In genomic region chr4:52861879-52862604, GRCh38 we compare ENCODE assay signal across 8 cellular contexts. TPM values are rescaled to one million over a fixed set of nuclear protein-coding genes. Genes with fewer than 3 reads are reported as not detected.
A peak's percentile ranks its signal among the peaks of the same experiment; 100 is the strongest.
DNase-seq lines count a peak whose midpoint lies in the region; ATAC-seq, FAIRE-seq and TF ChIP-seq lines count a peak whose summit lies in the region.

Gene RASL11B, plus strand, starts transcription at chr4:52862317. Its CDS starts 191 bp downstream, at chr4:52862508.

- DNase-seq in A549 (ENCODE audit: low read depth in 1 of 2, low spot score in 1 of 2) (peak; percentile 40 to 72), NCI-H2196 treated with DMSO at 0.1 percent for 48 hours (lab: John Stamatoyannopoulos, UW; ENCODE audit: unreplicated experiment) (peak; percentile 18), dedifferentiated amniotic fluid mesenchymal stem cell (ENCODE audit: extremely low spot score) (peak; percentile 35)
- peak; percentile 82 for DNase-seq in activated CD4-positive, alpha-beta T cell treated with anti-CD3 and anti-CD28 coated beads, Interleukin-2, amount 10 ng/mL, durations not matched to agents 7 days and 5 days
- DNase-seq in stimulated activated CD4-positive, alpha-beta T cell treated with anti-CD3 and anti-CD28 coated beads, Interleukin-2, amount 100 ng/mL, for 4 hours (ENCODE audit: low read depth): peak; percentile 79

- H3K4me1 Mint-ChIP-seq in activated CD4-positive, alpha-beta T cell treated with anti-CD3 and anti-CD28 coated beads, Interleukin-2, amount 10 ng/mL, durations not matched to agents 7 days and 5 days: peaks cover 10% of the 10 kb centered on the region

- no peaks in the 10 kb centered on the region for H3K4me1 ChIP-seq in A549
- H3K4me1 ChIP-seq in liver (ENCODE audit: control insufficient read depth in 4 of 4, insufficient read depth in 4 of 4, low read length in 3 of 4): peaks cover 0 to 18% (median 9%) of the 10 kb centered on the region in 4 donors

- no peak within 1 kb of the TSS for H3K9ac ChIP-seq in liver (ENCODE audit: low read depth in 1 of 2, low read length in 2 of 2)

- TF ChIP-seq CTCF in A549 (IDR thresholded peaks at IDR 0.05) (no peak), liver (IDR thresholded peaks at IDR 0.05; ENCODE audit: low read depth, low read length, missing input control) (peak; percentile 29)

- H3K27ac ChIP-seq in A549 (peak within 1 kb of the TSS in 1 of 2 experiments; percentile 85; a peak in 3 of 6 replicates), liver (ENCODE audit: low read depth in 1 of 2, low read length in 2 of 2) (no peak within 1 kb of the TSS)

- H3K36me3 Mint-ChIP-seq in activated CD4-positive, alpha-beta T cell treated with anti-CD3 and anti-CD28 coated beads, Interleukin-2, amount 10 ng/mL, durations not matched to agents 7 days and 5 days (ENCODE audit: low read depth): no peaks in the 10 kb centered on the region

- no peaks in the 10 kb centered on the region for H3K36me3 ChIP-seq in liver (ENCODE audit: control insufficient read depth in 4 of 4, insufficient read depth in 3 of 4, low read depth in 1 of 4, low read length in 3 of 4)

- peak; percentile 13; the same call in 1 of the 2 replicates for TF ChIP-seq POLR2A in A549 (IDR thresholded peaks at IDR 0.05; ENCODE audit: low read length)

- peak; percentile 97 to 99 for ATAC-seq in A549
- peak; percentile 94 for ATAC-seq in GM18858 (IDR thresholded peaks at IDR 0.05; ENCODE audit: unreplicated experiment)
- peak; percentile 99 for ATAC-seq in HG03066 (IDR thresholded peaks at IDR 0.05; ENCODE audit: low read depth, unreplicated experiment)

- H3K4me2 ChIP-seq in A549: peak within 1 kb of the TSS; percentile 93

- H3K4me3 ChIP-seq in A549: peak within 1 kb of the TSS; percentile 56
- peak within 1 kb of the TSS; percentile 11 to 65 (median 58) for H3K4me3 ChIP-seq in liver (ENCODE audit: low read depth in 1 of 3, low read length in 3 of 3)

- CTCF ChIA-PET in A549 (lab: Yijun Ruan, JAX): no interaction called here
- CTCF ChIA-PET in activated CD4-positive, alpha-beta T cell treated with anti-CD3 and anti-CD28 coated beads, Interleukin-2, amount 10 ng/mL, durations not matched to agents 7 days and 5 days (lab: Charles Lee): interaction anchor here (0.8 to 1.1 kb wide), 2 partner anchors 14 to 16 kb away, joined by 3 read pairs; no protein-coding TSS in a partner anchor

- no peak for FAIRE-seq in A549 (lab: Jason Lieb, UNC)

- H3K9me3 Mint-ChIP-seq in activated CD4-positive, alpha-beta T cell treated with anti-CD3 and anti-CD28 coated beads, Interleukin-2, amount 10 ng/mL, durations not matched to agents 7 days and 5 days: peaks cover 11% of the 10 kb centered on the region

- peak within 1 kb of the TSS; percentile 70 for H3K4me3 Mint-ChIP-seq in activated CD4-positive, alpha-beta T cell treated with anti-CD3 and anti-CD28 coated beads, Interleukin-2, amount 10 ng/mL, durations not matched to agents 7 days and 5 days

- POLR2A ChIA-PET in A549 (lab: Yijun Ruan, JAX): no interaction called here
- POLR2A ChIA-PET in activated CD4-positive, alpha-beta T cell treated with anti-CD3 and anti-CD28 coated beads, Interleukin-2, amount 10 ng/mL, durations not matched to agents 7 days and 5 days (lab: Charles Lee): interaction anchor here (1.0 kb wide), 1 partner anchor 140 kb away, joined by 4 read pairs; no protein-coding TSS in a partner anchor

- no peak for TF ChIP-seq RAD21 in A549 (conservative IDR thresholded peaks at IDR 0.05 in 1 of 2, IDR thresholded peaks at IDR 0.05 in 1 of 2)
- TF ChIP-seq RAD21 in liver (IDR thresholded peaks at IDR 0.05): no peak

- no peak for TF ChIP-seq EP300 in A549 (IDR thresholded peaks at IDR 0.05)

- H3K27me3 ChIP-seq in liver (ENCODE audit: control insufficient read depth in 4 of 4, insufficient read depth in 4 of 4, low read length in 3 of 4): peaks cover 0 to 6% (median 0%) of the 10 kb centered on the region in 4 donors

- H3K27me3 Mint-ChIP-seq in activated CD4-positive, alpha-beta T cell treated with anti-CD3 and anti-CD28 coated beads, Interleukin-2, amount 10 ng/mL, durations not matched to agents 7 days and 5 days: peaks cover 32% of the 10 kb centered on the region

- peak within 1 kb of the TSS; percentile 63 for H3K27ac Mint-ChIP-seq in activated CD4-positive, alpha-beta T cell treated with anti-CD3 and anti-CD28 coated beads, Interleukin-2, amount 10 ng/mL, durations not matched to agents 7 days and 5 days

- H3K9me3 ChIP-seq in A549 (peaks cover 6% of the 10 kb centered on the region; the same call in 1 of the 3 replicates), liver (ENCODE audit: control insufficient read depth in 4 of 4, low read length in 3 of 4) (peaks cover 0 to 10% (median 6%) of the 10 kb centered on the region in 4 donors)

- 7% methylated on average over 3 of the region's 93 CpGs for WGBS in A549 (ENCODE audit: missing lambda C conversion rate)
- 2% methylated on average over 93 of the region's 93 CpGs for whole genome bisulfite sequencing in liver

TF ChIP-seq in A549, 52 proteins besides CTCF, POLR2A, EP300 and RAD21:
- TF ChIP-seq MAX (IDR thresholded peaks at IDR 0.05) (peak; percentile 61), HEYL (CRISPR knock-in tag; IDR thresholded peaks at IDR 0.05) (no peak), E2F6 (IDR thresholded peaks at IDR 0.05; ENCODE audit: borderline replicate concordance, low read depth) (peak; percentile 86)

TF ChIP-seq in liver, 16 proteins besides CTCF, POLR2A, EP300 and RAD21:
- TF ChIP-seq RXRA (IDR thresholded peaks at IDR 0.05): no peak
- TF ChIP-seq NR2F2 (IDR thresholded peaks at IDR 0.05): no peak
- no peak for TF ChIP-seq FOXA1 (IDR thresholded peaks at IDR 0.05)
- no peak for TF ChIP-seq ZBTB33 (IDR thresholded peaks at IDR 0.05)
- no peak for TF ChIP-seq REST (IDR thresholded peaks at IDR 0.05)
- no peak for TF ChIP-seq EGR1 (IDR thresholded peaks at IDR 0.05; ENCODE audit: low read depth in 2 of 2)
- no peak for TF ChIP-seq FOXA2 (IDR thresholded peaks at IDR 0.05)
- no peak for TF ChIP-seq YY1 (IDR thresholded peaks at IDR 0.05)
- no peak for TF ChIP-seq MAX (IDR thresholded peaks at IDR 0.05)
- TF ChIP-seq ATF3 (IDR thresholded peaks at IDR 0.05): no peak
- no peak for TF ChIP-seq JUND (IDR thresholded peaks at IDR 0.05)
- TF ChIP-seq TAF1 (conservative IDR thresholded peaks at IDR 0.05): no peak
- TF ChIP-seq GABPA (IDR thresholded peaks at IDR 0.05 in 1 of 2, conservative IDR thresholded peaks at IDR 0.05 in 1 of 2): no peak

RNA-seq across cellular contexts. Expression of gene RASL11B, which starts in this region (rescaled TPM):
- polyA plus RNA-seq in A549 (2011; rRNA removed): 0.05 TPM in 1 of 2 replicates, not detected in the other
- polyA plus RNA-seq in A549 (2012; cell fraction: cytosol; rRNA removed): 0.06 and 0.07 TPM in 2 replicates
- polyA plus RNA-seq in A549 (2012; cell fraction: nucleus; rRNA removed): not detected in 2 replicates
- polyA plus RNA-seq in A549 (2017; fragmentation: RNase III; extraction: RNeasy Plus Mini Kit Qiagen cat#74134 plus additional on column Dnase treatment): 0.04 to 0.12 TPM (median 0.07 TPM) in 3 replicates
- not detected in 2 replicates for polyA minus RNA-seq in A549 (2011; rRNA and poly(A)+ RNA removed)
- total RNA-seq in activated CD4-positive, alpha-beta T cell treated with anti-CD3 and anti-CD28 coated beads, Interleukin-2, amount 10 ng/mL, durations not matched to agents 7 days and 5 days: under 1 TPM in 1 of 2 experiments, not detected in 1; 0.10 TPM
- total RNA-seq in liver: under 1 TPM; 0.19 to 0.75 TPM
- polyA plus RNA-seq in liver: 1 to 10 TPM in 1 of 2 donors, under 1 TPM in 1; 0.46 to 1.0 TPM

Comparison
In these comparisons a context has a peak if more than half of its experiments do, and no peak if none do; other contexts are left out.
1. Peak in DNase-seq, ATAC-seq, H3K4me3 ChIP-seq and H3K4me2 ChIP-seq in A549; RNA of the gene not detected or under 1 TPM.
2. Peak in DNase-seq in activated CD4-positive, alpha-beta T cell treated with anti-CD3 and anti-CD28 coated beads, Interleukin-2, amount 10 ng/mL, durations not matched to agents 7 days and 5 days; RNA of the gene not detected or under 1 TPM.
3. DNase-seq: peak in every context shown above with its lines; median percentile 82 in activated CD4-positive, alpha-beta T cell treated with anti-CD3 and anti-CD28 coated beads, Interleukin-2, amount 10 ng/mL, durations not matched to agents 7 days and 5 days; 79 in stimulated activated CD4-positive, alpha-beta T cell treated with anti-CD3 and anti-CD28 coated beads, Interleukin-2, amount 100 ng/mL, for 4 hours; 56 in A549; 35 in dedifferentiated amniotic fluid mesenchymal stem cell; 18 in NCI-H2196 treated with DMSO at 0.1 percent for 48 hours.